1 cellular context compared by ENCODE assay signal in the genomic region with DNA sequence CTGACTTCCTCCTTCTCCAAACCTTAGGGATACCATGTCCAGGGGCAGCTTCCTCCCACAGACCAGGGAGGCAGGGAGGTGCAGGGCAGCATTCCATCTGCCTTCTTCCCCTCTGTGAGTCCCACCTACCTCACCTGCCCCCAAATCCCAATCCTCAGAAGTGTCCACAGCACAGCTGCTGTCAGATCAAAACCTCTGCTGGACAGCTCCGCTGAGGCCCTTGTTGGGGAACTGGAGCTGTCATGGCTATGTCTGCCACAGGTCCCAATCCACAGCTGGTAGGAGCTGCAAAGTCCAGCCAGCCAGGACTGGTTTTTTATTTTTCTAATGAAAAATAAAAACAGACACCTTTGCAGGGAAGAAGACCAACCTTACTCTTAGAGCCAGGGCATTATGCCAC.
TF ChIP-seq lines count a peak whose summit lies in the region.

No MANE protein-coding gene starts in this region.

TF ChIP-seq in PFSK-1, 5 proteins besides CTCF, POLR2A, EP300 and RAD21 (continued from another document):
- TF ChIP-seq, protein P1, sequence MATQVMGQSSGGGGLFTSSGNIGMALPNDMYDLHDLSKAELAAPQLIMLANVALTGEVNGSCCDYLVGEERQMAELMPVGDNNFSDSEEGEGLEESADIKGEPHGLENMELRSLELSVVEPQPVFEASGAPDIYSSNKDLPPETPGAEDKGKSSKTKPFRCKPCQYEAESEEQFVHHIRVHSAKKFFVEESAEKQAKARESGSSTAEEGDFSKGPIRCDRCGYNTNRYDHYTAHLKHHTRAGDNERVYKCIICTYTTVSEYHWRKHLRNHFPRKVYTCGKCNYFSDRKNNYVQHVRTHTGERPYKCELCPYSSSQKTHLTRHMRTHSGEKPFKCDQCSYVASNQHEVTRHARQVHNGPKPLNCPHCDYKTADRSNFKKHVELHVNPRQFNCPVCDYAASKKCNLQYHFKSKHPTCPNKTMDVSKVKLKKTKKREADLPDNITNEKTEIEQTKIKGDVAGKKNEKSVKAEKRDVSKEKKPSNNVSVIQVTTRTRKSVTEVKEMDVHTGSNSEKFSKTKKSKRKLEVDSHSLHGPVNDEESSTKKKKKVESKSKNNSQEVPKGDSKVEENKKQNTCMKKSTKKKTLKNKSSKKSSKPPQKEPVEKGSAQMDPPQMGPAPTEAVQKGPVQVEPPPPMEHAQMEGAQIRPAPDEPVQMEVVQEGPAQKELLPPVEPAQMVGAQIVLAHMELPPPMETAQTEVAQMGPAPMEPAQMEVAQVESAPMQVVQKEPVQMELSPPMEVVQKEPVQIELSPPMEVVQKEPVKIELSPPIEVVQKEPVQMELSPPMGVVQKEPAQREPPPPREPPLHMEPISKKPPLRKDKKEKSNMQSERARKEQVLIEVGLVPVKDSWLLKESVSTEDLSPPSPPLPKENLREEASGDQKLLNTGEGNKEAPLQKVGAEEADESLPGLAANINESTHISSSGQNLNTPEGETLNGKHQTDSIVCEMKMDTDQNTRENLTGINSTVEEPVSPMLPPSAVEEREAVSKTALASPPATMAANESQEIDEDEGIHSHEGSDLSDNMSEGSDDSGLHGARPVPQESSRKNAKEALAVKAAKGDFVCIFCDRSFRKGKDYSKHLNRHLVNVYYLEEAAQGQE (IDR thresholded peaks at IDR 0.05; ENCODE audit: insufficient read depth in 1 of 2, low read depth in 2 of 2, low read length in 2 of 2), result peak; percentile 83 to 93
- TF ChIP-seq SIN3A (IDR thresholded peaks at IDR 0.05; ENCODE audit: borderline replicate concordance, insufficient read depth, low read length), result no peak
- TF ChIP-seq FOXP2 (optimal IDR thresholded peaks at IDR 0.05; ENCODE audit: borderline replicate concordance, extremely low read depth, extremely low read length, insufficient read depth), result no peak
